In genomic region chr11:120168108-120168959, GRCh38 we compare ENCODE assay signal across 8 cellular contexts. TPM values are rescaled to one million over a fixed set of nuclear protein-coding genes. Genes with fewer than 3 reads are reported as not detected.
DNase-seq lines count a peak whose midpoint lies in the region; ATAC-seq and TF ChIP-seq lines count a peak whose summit lies in the region.

No MANE protein-coding gene starts in this region.

- no peak overlapping the region for H2BK5ac ChIP-seq in trophoblast cell (ENCODE audit: low read depth, low read length, poor library complexity)

- peak overlapping the region; percentile 83 for H3K4me3 Mint-ChIP-seq in Caco-2 (ENCODE audit: unreplicated experiment)

- H3K18ac ChIP-seq in trophoblast cell (ENCODE audit: low read length) = no peak overlapping the region

- TF ChIP-seq CTCF in Caco-2 (IDR thresholded peaks at IDR 0.05; ENCODE audit: insufficient read depth in 1 of 2, low read depth in 1 of 2, low read length in 1 of 2, severe bottlenecking in 1 of 2, unreplicated experiment in 1 of 2) (no peak), VCaP (conservative IDR thresholded peaks at IDR 0.05) (no peak), foreskin fibroblast (IDR thresholded peaks at IDR 0.05; ENCODE audit: low read depth, low read length) (no peak)

- H3K4me1 Mint-ChIP-seq in Caco-2 (ENCODE audit: low read depth, unreplicated experiment) = no peaks in the 10 kb centered on the region

- no peak overlapping the region for H2BK120ac ChIP-seq in trophoblast cell (ENCODE audit: insufficient read depth, low read length, poor library complexity)

- intact Hi-C loops in Caco-2 (cut with micrococcal nuclease; ENCODE audit: unreplicated experiment) = no loop called here

- H3K4ac ChIP-seq in trophoblast cell (ENCODE audit: low read depth, low read length) = no peak overlapping the region

- H3K4me1 ChIP-seq in Caco-2 (peaks cover 8% of the 10 kb centered on the region), trophoblast cell (ENCODE audit: control insufficient read depth in 1 of 2, insufficient read depth in 2 of 2, low read length in 2 of 2) (peaks cover 0 to 6% of the 10 kb centered on the region in 2 experiments)

- no TSS peak for BruUV-seq in Caco-2 (replicated peaks; lab: Mats Ljungman, UMichigan)

- no peak for ATAC-seq in GM18909 (IDR thresholded peaks at IDR 0.05; ENCODE audit: poor library complexity, unreplicated experiment)
- no peak for ATAC-seq in HG02840 (IDR thresholded peaks at IDR 0.05; ENCODE audit: low FRiP score, unreplicated experiment)

- H4K12ac ChIP-seq in trophoblast cell (ENCODE audit: low read depth, low read length) = no peak overlapping the region

- POLR2A ChIA-PET in Caco-2 (lab: Charles Lee) = no interaction called here

- H3K36me3 ChIP-seq in Caco-2 (ENCODE audit: control insufficient read depth, insufficient read depth, low read length) (no peaks in the 10 kb centered on the region), trophoblast cell (ENCODE audit: control insufficient read depth in 1 of 2, insufficient read depth in 2 of 2, low read length in 2 of 2) (no peaks in the 10 kb centered on the region)

- H3K14ac ChIP-seq in trophoblast cell (ENCODE audit: low read length) = no peak overlapping the region

- H3K27me3 Mint-ChIP-seq in Caco-2 (ENCODE audit: insufficient read depth, unreplicated experiment) = peaks cover 29% of the 10 kb centered on the region

- no peaks in the 10 kb centered on the region for H3K27me3 ChIP-seq in Caco-2 (replicated peaks; ENCODE audit: control insufficient read depth, insufficient read depth, low read length)
- peaks cover 7% of the 10 kb centered on the region for H3K27me3 ChIP-seq in trophoblast cell (ENCODE audit: insufficient read depth, low read length)

- H3K79me2 ChIP-seq in trophoblast cell (ENCODE audit: control insufficient read depth, insufficient read depth, low read length, poor library complexity) = no peaks in the 10 kb centered on the region

- H3K9me3 Mint-ChIP-seq in Caco-2 (ENCODE audit: unreplicated experiment) = peaks cover 23% of the 10 kb centered on the region

- H2AFZ ChIP-seq in trophoblast cell (ENCODE audit: insufficient read depth, low read length, poor library complexity) = peak overlapping the region; percentile 87

- H4K8ac ChIP-seq in trophoblast cell (ENCODE audit: low read depth, low read length) = peak overlapping the region; percentile 83

- peak overlapping the region; percentile 96 for H3K4me2 ChIP-seq in trophoblast cell (ENCODE audit: low read length)

- peak overlapping the region; percentile 53 for H3K27ac ChIP-seq in VCaP
- no peak overlapping the region for H3K27ac ChIP-seq in trophoblast cell (ENCODE audit: low read depth, low read length)

- H2BK12ac ChIP-seq in trophoblast cell (ENCODE audit: low read length) = no peak overlapping the region

- no peaks in the 10 kb centered on the region for H3K79me1 ChIP-seq in trophoblast cell (ENCODE audit: low read length)

- peak in 1 of 2 experiments; percentile 54 for DNase-seq in Caco-2
- no peak for DNase-seq in foreskin fibroblast
- peak; percentile 26 to 52 for DNase-seq in trophoblast cell
- no peak for DNase-seq in NCI-H1048 (lab: John Stamatoyannopoulos, UW)
- DNase-seq in AG08395 (ENCODE audit: low spot score) = no peak

- no peak overlapping the region for H4K91ac ChIP-seq in trophoblast cell (ENCODE audit: low read depth, low read length)

- H3K23ac ChIP-seq in trophoblast cell (ENCODE audit: low read length) = no peak overlapping the region

- H3K4me3 ChIP-seq in Caco-2 (ENCODE audit: low read depth, low read length) (peak overlapping the region; percentile 68), foreskin fibroblast (ENCODE audit: low read depth in 1 of 2, low read length in 2 of 2) (peak overlapping the region; percentile 47 to 61), trophoblast cell (ENCODE audit: low read depth, low read length) (peak overlapping the region; percentile 62)

- H2AK5ac ChIP-seq in trophoblast cell (ENCODE audit: low read length) = no peak overlapping the region

- peak overlapping the region; percentile 42 for H3K27ac Mint-ChIP-seq in Caco-2 (ENCODE audit: unreplicated experiment)

- peak overlapping the region; percentile 49 for H3K9ac ChIP-seq in trophoblast cell (ENCODE audit: low read length)

- H3K9me3 ChIP-seq in Caco-2 (peaks cover 4% of the 10 kb centered on the region; the same call in 1 of the 2 replicates), trophoblast cell (ENCODE audit: insufficient read depth, low read depth, low read length) (peaks cover 1% of the 10 kb centered on the region)

- no CpG with 5 or more reads among the region's 35 CpGs for WGBS in trophoblast cell (ENCODE audit: extremely low coverage, insufficient coverage, insufficient read length)

- CTCF ChIA-PET in Caco-2 (lab: Charles Lee) = interaction anchor here (0.6 to 2.2 kb wide), 25 partner anchors 10 to 526 kb away, joined by 3 to 14 read pairs (median 4); partner anchors contain the start of gene TRIM29

- H3K36me3 Mint-ChIP-seq in Caco-2 (ENCODE audit: insufficient read depth, unreplicated experiment) = no peaks in the 10 kb centered on the region

RNA-seq across cellular contexts. Expression of gene TRIM29, which starts 30.4 kb away (rescaled TPM):
- 4.3 TPM in 2 replicates for total RNA-seq in Caco-2 (2022)
- polyA plus RNA-seq in trophoblast cell (2013) = 1.1 and 1.3 TPM in 2 replicates

RNA-seq across cellular contexts. Expression of gene OAF, which starts 42.5 kb away (rescaled TPM):
- total RNA-seq in Caco-2 (2022) = 30.3 and 31.3 TPM in 2 replicates
- polyA plus RNA-seq in trophoblast cell (2013) = 15.2 and 18.2 TPM in 2 replicates

Comparison
In these comparisons a context has a peak if more than half of its experiments do, and no peak if none do; other contexts are left out.
1. DNase-seq: peak in trophoblast cell (2 of 2); none in foreskin fibroblast (0 of 2), NCI-H1048 (single experiment) and AG08395 (single experiment).
2. Peak in every context shown above with its lines, with median percentiles within 50 percentile points of each other: H3K4me3 ChIP-seq.